19 cellular contexts compared by ENCODE assay signal in genomic region chr7:69868921-69869320, GRCh38.
"Had no signal": no experiment of that assay in that cellular context is flagged by ENCODE, and none has a peak within 500 bp of the region (broad histone marks: within the 10 kb centered on the region; RNA-seq: fewer than 3 reads in every experiment).

No MANE protein-coding gene starts in this region.

- ATAC-seq: left cardiac atrium; left lung; lower lobe of right lung; naive thymus-derived CD8-positive, alpha-beta T cell; psoas muscle; sciatic nerve; stimulated activated effector memory CD8-positive, alpha-beta T cell treated with anti-CD3 and anti-CD28 coated beads, Interleukin-12 subunit alpha, Interleukin-12 subunit beta, amount 100 ng/mL, for 72 hours; stimulated activated naive CD8-positive, alpha-beta T cell treated with anti-CD3 and anti-CD28 coated beads, Interleukin-15, amount 100 ng/mL, for 72 hours had no signal

- DNase-seq: hippocampal formation; kidney glomerular epithelial cell; left cardiac atrium; left lung; lower lobe of right lung; mammary epithelial cell; mesenchymal stem cell; naive thymus-derived CD8-positive, alpha-beta T cell; nucleus accumbens; psoas muscle; small intestine; spleen; stimulated activated CD4-positive, alpha-beta T cell treated with anti-CD3 and anti-CD28 coated beads, Interleukin-4, amount 100 ng/mL, for 24 hours; stimulated activated naive CD4-positive, alpha-beta T cell; stimulated activated naive CD8-positive, alpha-beta T cell treated with anti-CD3 and anti-CD28 coated beads, Interleukin-15, amount 100 ng/mL, for 72 hours; substantia nigra; uterus had no signal
